19 cellular contexts compared by ENCODE assay signal in genomic region chr16:11075163-11075562, GRCh38.
A peak's percentile ranks its signal among the peaks of the same experiment; 100 is the strongest.
DNase-seq lines count a peak whose midpoint lies in the region; ATAC-seq and TF ChIP-seq lines count a peak whose summit lies in the region.
"Had no signal": no experiment of that assay in that cellular context is flagged by ENCODE, and none has a peak within 500 bp of the region (broad histone marks: within the 10 kb centered on the region; RNA-seq: fewer than 3 reads in every experiment).

No MANE protein-coding gene starts in this region.

- H3K4me3 ChIP-seq in IMR-90 (ENCODE audit: insufficient read depth, low read depth, low read length) (no peak overlapping the region), neural progenitor cell (no peak overlapping the region)

- no peak overlapping the region for H3K23ac ChIP-seq in IMR-90 (ENCODE audit: low read depth, low read length)

- no peak for TF ChIP-seq POLR2A in IMR-90 (IDR thresholded peaks at IDR 0.05; ENCODE audit: low read depth, low read length)

- POLR2A ChIA-PET in IMR-90 (lab: Charles Lee; ENCODE audit: unreplicated experiment) = interaction anchor here (0.5 kb wide), 1 partner anchor 99 kb away, joined by 3 read pairs; no protein-coding TSS in a partner anchor

- H3K9me3 Mint-ChIP-seq in activated CD8-positive, alpha-beta memory T cell treated with anti-CD3 and anti-CD28 coated beads, Interleukin-2, amount 10 ng/mL, durations not matched to agents 7 days and 5 days (ENCODE audit: low read depth) = no peaks in the 10 kb centered on the region
- H3K9me3 Mint-ChIP-seq in activated T-helper 2 cell treated with anti-CD3 and anti-CD28 coated beads, Interferon-gamma antibody, Interleukin-2, Interleukin-4, amounts not matched to agents 10 μg/mL and 5 μg/mL and 100 μg/mL, durations not matched to agents 14 hours and 24 hours and 36 hours = no peaks in the 10 kb centered on the region
- H3K9me3 Mint-ChIP-seq in neural progenitor cell = no peaks in the 10 kb centered on the region
- H3K9me3 Mint-ChIP-seq: CD8-positive, alpha-beta memory T cell had no signal

- dilution Hi-C loops in IMR-90 (cut with HindIII; ENCODE audit: low sequenced_read_pairs, unreplicated experiment) = no loop called here

- TF ChIP-seq CTCF in IMR-90 (conservative IDR thresholded peaks at IDR 0.05; ENCODE audit: low read depth, low read length) (no peak), neural progenitor cell (IDR thresholded peaks at IDR 0.05) (no peak)

- peaks cover 36% of the 10 kb centered on the region for H3K36me3 Mint-ChIP-seq in activated CD8-positive, alpha-beta memory T cell treated with anti-CD3 and anti-CD28 coated beads, Interleukin-2, amount 10 ng/mL, durations not matched to agents 7 days and 5 days
- peaks cover 57% of the 10 kb centered on the region for H3K36me3 Mint-ChIP-seq in activated T-helper 2 cell treated with anti-CD3 and anti-CD28 coated beads, Interferon-gamma antibody, Interleukin-2, Interleukin-4, amounts not matched to agents 10 μg/mL and 5 μg/mL and 100 μg/mL, durations not matched to agents 14 hours and 24 hours and 36 hours (ENCODE audit: low read depth)
- H3K36me3 Mint-ChIP-seq in neural progenitor cell = no peaks in the 10 kb centered on the region

- H2BK5ac ChIP-seq in IMR-90 (ENCODE audit: low read depth, low read length, poor library complexity, severe bottlenecking) = no peak overlapping the region

- no peak for ATAC-seq in activated CD8-positive, alpha-beta memory T cell treated with anti-CD3 and anti-CD28 coated beads, Interleukin-2, amount 10 ng/mL, durations not matched to agents 7 days and 5 days
- ATAC-seq in IMR-90 (ENCODE audit: low read depth) (no peak), HG02981 (IDR thresholded peaks at IDR 0.05; ENCODE audit: unreplicated experiment) (no peak)
- ATAC-seq: PC-3 had no signal

- no peak overlapping the region for H3K4me2 ChIP-seq in IMR-90 (ENCODE audit: low read depth, low read length)
- H3K4me2 ChIP-seq in neural progenitor cell = no peak overlapping the region
- H3K4me2 ChIP-seq: KMS-11 had no signal

- no peaks in the 10 kb centered on the region for H3K27me3 ChIP-seq in IMR-90 (ENCODE audit: control insufficient read depth, insufficient read depth, low read length)
- H3K27me3 ChIP-seq in neural progenitor cell = no peaks in the 10 kb centered on the region

- no peak for TF ChIP-seq RAD21 in IMR-90 (IDR thresholded peaks at IDR 0.05; ENCODE audit: low read length)

- no peak overlapping the region for H4K5ac ChIP-seq in IMR-90 (ENCODE audit: low read depth, low read length)

- peaks cover 94% of the 10 kb centered on the region for H3K4me1 Mint-ChIP-seq in activated CD8-positive, alpha-beta memory T cell treated with anti-CD3 and anti-CD28 coated beads, Interleukin-2, amount 10 ng/mL, durations not matched to agents 7 days and 5 days
- peaks cover 94% of the 10 kb centered on the region for H3K4me1 Mint-ChIP-seq in activated T-helper 2 cell treated with anti-CD3 and anti-CD28 coated beads, Interferon-gamma antibody, Interleukin-2, Interleukin-4, amounts not matched to agents 10 μg/mL and 5 μg/mL and 100 μg/mL, durations not matched to agents 14 hours and 24 hours and 36 hours (ENCODE audit: low read depth)
- H3K4me1 Mint-ChIP-seq in neural progenitor cell = peaks cover 32% of the 10 kb centered on the region

- peaks cover 26% of the 10 kb centered on the region for H3K9me1 ChIP-seq in IMR-90 (ENCODE audit: insufficient read depth, low read length)

- peak overlapping the region; percentile 23; the same call in 1 of the 3 replicates for H2BK15ac ChIP-seq in IMR-90 (ENCODE audit: low read depth, low read length)

- peaks cover 33% of the 10 kb centered on the region for H3K4me1 ChIP-seq in IMR-90 (ENCODE audit: control insufficient read depth, insufficient read depth, low read length)
- H3K4me1 ChIP-seq in neural progenitor cell = no peaks in the 10 kb centered on the region

- in situ Hi-C loops in IMR-90 (cut with MboI; ENCODE audit: low sequenced_read_pairs) = no loop called here

- H3F3A ChIP-seq in neural progenitor cell (ENCODE audit: low read depth) = no peaks in the 10 kb centered on the region

- H3K27me3 Mint-ChIP-seq in activated CD8-positive, alpha-beta memory T cell treated with anti-CD3 and anti-CD28 coated beads, Interleukin-2, amount 10 ng/mL, durations not matched to agents 7 days and 5 days = no peaks in the 10 kb centered on the region
- H3K27me3 Mint-ChIP-seq in activated T-helper 2 cell treated with anti-CD3 and anti-CD28 coated beads, Interferon-gamma antibody, Interleukin-2, Interleukin-4, amounts not matched to agents 10 μg/mL and 5 μg/mL and 100 μg/mL, durations not matched to agents 14 hours and 24 hours and 36 hours (ENCODE audit: low read depth) = no peaks in the 10 kb centered on the region
- H3K27me3 Mint-ChIP-seq in neural progenitor cell (ENCODE audit: insufficient read depth, low read depth) = no peaks in the 10 kb centered on the region
- H3K27me3 Mint-ChIP-seq: CD8-positive, alpha-beta memory T cell had no signal

- H2AFZ ChIP-seq in IMR-90 (replicated peaks; ENCODE audit: low read length, poor library complexity) (no peak overlapping the region), neural progenitor cell (replicated peaks) (no peak overlapping the region)

- H3K27ac ChIP-seq in IMR-90 (ENCODE audit: insufficient read depth, low read length) (no peak overlapping the region), neural progenitor cell (no peak overlapping the region)
- H3K27ac ChIP-seq: KMS-11 had no signal

- CTCF ChIA-PET in activated CD8-positive, alpha-beta memory T cell treated with anti-CD3 and anti-CD28 coated beads, Interleukin-2, amount 10 ng/mL, durations not matched to agents 7 days and 5 days (lab: Charles Lee) = interaction anchor here (1.0 to 2.0 kb wide), 9 partner anchors 8 to 111 kb away, joined by 3 to 8 read pairs (median 5); no protein-coding TSS in a partner anchor
- CTCF ChIA-PET in IMR-90 (lab: Yijun Ruan, JAX) = no interaction called here

- H3K9ac ChIP-seq in IMR-90 (ENCODE audit: low read depth, low read length) (no peak overlapping the region), neural progenitor cell (no peak overlapping the region)
- H3K9ac ChIP-seq: KMS-11 had no signal

- H2BK20ac ChIP-seq in IMR-90 (ENCODE audit: low read depth, low read length) = no peak overlapping the region

- H3K4ac ChIP-seq in IMR-90 (ENCODE audit: low read depth, low read length) = no peak overlapping the region

- H2BK120ac ChIP-seq in IMR-90 (ENCODE audit: low read depth, low read length) = no peak overlapping the region

- 100% methylated on average over 2 of the region's 4 CpGs; no CpG with 5 or more reads in 1 of the 2 experiments for WGBS in IMR-90 (ENCODE audit: extremely low coverage in 2 of 2, insufficient read length in 1 of 2), 2 experiments

- no TSS peak for BruUV-seq in IMR-90 (replicated peaks; lab: Mats Ljungman, UMichigan)

- H4K8ac ChIP-seq in IMR-90 (ENCODE audit: low read depth in 2 of 2, low read length in 2 of 2) = 0 out of 4 replicates have a peak overlapping the region, but pooled peaks of 1 of the 2 experiments have one; percentile 8

- peak overlapping the region; percentile 82 for H3K27ac Mint-ChIP-seq in activated CD8-positive, alpha-beta memory T cell treated with anti-CD3 and anti-CD28 coated beads, Interleukin-2, amount 10 ng/mL, durations not matched to agents 7 days and 5 days
- H3K27ac Mint-ChIP-seq in activated T-helper 2 cell treated with anti-CD3 and anti-CD28 coated beads, Interferon-gamma antibody, Interleukin-2, Interleukin-4, amounts not matched to agents 10 μg/mL and 5 μg/mL and 100 μg/mL, durations not matched to agents 14 hours and 24 hours and 36 hours = peak overlapping the region; percentile 94
- peak overlapping the region; percentile 66 for H3K27ac Mint-ChIP-seq in neural progenitor cell

- H3K9me3 ChIP-seq in IMR-90 (ENCODE audit: control insufficient read depth, insufficient read depth, low read length) (no peaks in the 10 kb centered on the region), neural progenitor cell (ENCODE audit: low read depth) (no peaks in the 10 kb centered on the region)

- intact Hi-C loops in IMR-90 (cut with micrococcal nuclease) = no loop called here
- intact Hi-C loops in activated T-helper 2 cell treated with anti-CD3 and anti-CD28 coated beads, Interferon-gamma antibody, Interleukin-2, Interleukin-4, amounts not matched to agents 10 μg/mL and 5 μg/mL and 100 μg/mL, durations not matched to agents 14 hours and 24 hours and 36 hours (cut with micrococcal nuclease) = loop anchor here (5.0 to 10.0 kb wide), 2 partner anchors 37 to 510 kb away; partner anchors contain the start of gene LITAF

- no peak overlapping the region for H2AK9ac ChIP-seq in IMR-90 (replicated peaks; ENCODE audit: low read depth, low read length, poor library complexity)

- no peak overlapping the region for H3K56ac ChIP-seq in IMR-90 (ENCODE audit: extremely low read depth, insufficient read depth, low read length)

- H3K79me2 ChIP-seq in neural progenitor cell (ENCODE audit: low read depth) = no peaks in the 10 kb centered on the region

- DNase-seq in activated CD8-positive, alpha-beta memory T cell treated with anti-CD3 and anti-CD28 coated beads, Interleukin-2, amount 10 ng/mL, durations not matched to agents 7 days and 5 days = no peak
- no peak for DNase-seq in activated CD8-positive, alpha-beta memory T cell treated with anti-CD3 and anti-CD28 coated beads for 24 hours
- DNase-seq in IMR-90 (no peak), neural progenitor cell (ENCODE audit: low spot score) (no peak), NCI-H2029 (lab: John Stamatoyannopoulos, UW) (no peak), cortex of kidney (lab: John Stamatoyannopoulos, UW) (no peak)
- DNase-seq in activated T-helper 2 cell treated with anti-CD3 and anti-CD28 coated beads, Interferon-gamma antibody, Interleukin-2, Interleukin-4, amounts not matched to agents 10 μg/mL and 5 μg/mL and 100 μg/mL, durations not matched to agents 14 hours and 24 hours and 36 hours (ENCODE audit: low spot score) = no peak
- DNase-seq: C1 segment of cervical spinal cord; CD8-positive, alpha-beta memory T cell; DMS53; NCI-H1417 treated with DMSO at 0.1 percent for 48 hours; NCI-H187 treated with DMSO at 0.1 percent for 48 hours; NCI-H226; NCI-H524; PC-3; RPMI8226; SHP77 treated with DMSO at 0.1 percent for 48 hours had no signal

- no peak overlapping the region for H3K14ac ChIP-seq in IMR-90 (replicated peaks; ENCODE audit: low read depth, low read length)

- no peak overlapping the region for H3K4me3 Mint-ChIP-seq in activated CD8-positive, alpha-beta memory T cell treated with anti-CD3 and anti-CD28 coated beads, Interleukin-2, amount 10 ng/mL, durations not matched to agents 7 days and 5 days
- no peak overlapping the region for H3K4me3 Mint-ChIP-seq in activated T-helper 2 cell treated with anti-CD3 and anti-CD28 coated beads, Interferon-gamma antibody, Interleukin-2, Interleukin-4, amounts not matched to agents 10 μg/mL and 5 μg/mL and 100 μg/mL, durations not matched to agents 14 hours and 24 hours and 36 hours (ENCODE audit: low read depth)
- no peak overlapping the region for H3K4me3 Mint-ChIP-seq in neural progenitor cell
- H3K4me3 Mint-ChIP-seq: CD8-positive, alpha-beta memory T cell had no signal

- H3K79me1 ChIP-seq in IMR-90 (ENCODE audit: low read depth in 1 of 2, low read length in 2 of 2) = peaks cover 0 to 15% of the 10 kb centered on the region in 2 experiments; a peak in 2 of 4 replicates

- no peak overlapping the region for H3K18ac ChIP-seq in IMR-90 (ENCODE audit: low read depth, low read length)

- H4K20me1 ChIP-seq in IMR-90 (ENCODE audit: insufficient read depth, low read length) = peaks cover 5% of the 10 kb centered on the region; the same call in 1 of the 2 replicates
- H4K20me1 ChIP-seq in neural progenitor cell (ENCODE audit: low read depth) = no peaks in the 10 kb centered on the region

- peak overlapping the region; percentile 35; the same call in 1 of the 2 replicates for H2AK5ac ChIP-seq in IMR-90 (ENCODE audit: low read depth, low read length)

- H3K36me3 ChIP-seq in IMR-90 (ENCODE audit: control insufficient read depth, insufficient read depth, low read length) (peaks cover 5% of the 10 kb centered on the region; the same call in 1 of the 2 replicates), neural progenitor cell (no peaks in the 10 kb centered on the region)

- H4K91ac ChIP-seq in IMR-90 (ENCODE audit: insufficient read depth, low read depth, low read length) = no peak overlapping the region
